In genomic region chr6:1796706-1797529, GRCh38 we compare ENCODE assay signal across 10 cellular contexts.
DNase-seq lines count a peak whose midpoint lies in the region; ATAC-seq and TF ChIP-seq lines count a peak whose summit lies in the region.
"Had no signal": no experiment of that assay in that cellular context is flagged by ENCODE, and none has a peak within 500 bp of the region (broad histone marks: within the 10 kb centered on the region; RNA-seq: fewer than 3 reads in every experiment).

No MANE protein-coding gene starts in this region.

- no peaks in the 10 kb centered on the region for H3K79me2 ChIP-seq in OCI-LY1 (ENCODE audit: insufficient read depth, low read length)

- no peak overlapping the region for H2AFZ ChIP-seq in OCI-LY1 (ENCODE audit: low read length)

- no peaks in the 10 kb centered on the region for H3K36me3 ChIP-seq in OCI-LY1 (ENCODE audit: insufficient read depth, low read length)
- H3K36me3 ChIP-seq in CD4-positive, alpha-beta memory T cell (ENCODE audit: insufficient read depth, low read length), result no peaks in the 10 kb centered on the region

- no peak overlapping the region for H3K4me3 ChIP-seq in AG10803 (ENCODE audit: low read length)
- no peak overlapping the region for H3K4me3 ChIP-seq in OCI-LY1 (ENCODE audit: low read depth, low read length, poor library complexity, severe bottlenecking)
- H3K4me3 ChIP-seq in CD4-positive, alpha-beta memory T cell (ENCODE audit: low read length in 2 of 2), result no peak overlapping the region

- H3F3A ChIP-seq in OCI-LY1 (ENCODE audit: insufficient read depth, low read length), result no peaks in the 10 kb centered on the region

- CTCF ChIA-PET in CD4-positive, alpha-beta memory T cell (lab: Charles Lee; ENCODE audit: partially characterized antibody), result no interaction called here

- no peaks in the 10 kb centered on the region for H3K27me3 Mint-ChIP-seq in CD4-positive, alpha-beta memory T cell

- H3K4me1 Mint-ChIP-seq in CD4-positive, alpha-beta memory T cell, result no peaks in the 10 kb centered on the region

- H3K27ac Mint-ChIP-seq in CD4-positive, alpha-beta memory T cell, result peak overlapping the region in 1 of 7 donors; percentile 71

- H3K4me3 Mint-ChIP-seq in CD4-positive, alpha-beta memory T cell, result no peak overlapping the region

- POLR2A ChIA-PET in CD4-positive, alpha-beta memory T cell (lab: Charles Lee; ENCODE audit: partially characterized antibody), result no interaction called here

- no peaks in the 10 kb centered on the region for H3K9me2 ChIP-seq in OCI-LY1 (ENCODE audit: low read depth, low read length)

- no peak for TF ChIP-seq CTCF in AG10803 (conservative IDR thresholded peaks at IDR 0.05; ENCODE audit: low read length)
- TF ChIP-seq CTCF in OCI-LY1 (IDR thresholded peaks at IDR 0.05; ENCODE audit: low read length), result no peak

- no peaks in the 10 kb centered on the region for H3K27me3 ChIP-seq in OCI-LY1 (ENCODE audit: insufficient read depth, low read length)
- H3K27me3 ChIP-seq in CD4-positive, alpha-beta memory T cell (ENCODE audit: insufficient read depth, low read length), result no peaks in the 10 kb centered on the region

- H4K20me1 ChIP-seq in OCI-LY1 (ENCODE audit: insufficient read depth, low read length), result no peaks in the 10 kb centered on the region

- DNase-seq in AG10803 (ENCODE audit: low read depth) (peak; percentile 7), NCI-H510A (lab: John Stamatoyannopoulos, UW) (no peak), NCI-H146 treated with DMSO at 0.1 percent for 48 hours (lab: John Stamatoyannopoulos, UW; ENCODE audit: unreplicated experiment) (no peak), midbrain (lab: John Stamatoyannopoulos, UW) (no peak)
- DNase-seq in CD4-positive, alpha-beta memory T cell, result no peak
- DNase-seq: NCI-H1417 treated with DMSO at 0.1 percent for 48 hours; stimulated activated CD4-positive, alpha-beta T cell treated with anti-CD3 and anti-CD28 coated beads, Interleukin-2, amount 100 ng/mL, for 48 hours had no signal

- no peaks in the 10 kb centered on the region for H3K9me3 ChIP-seq in OCI-LY1 (ENCODE audit: low read length)
- H3K9me3 ChIP-seq in CD4-positive, alpha-beta memory T cell (ENCODE audit: control insufficient read depth in 1 of 2, low read length in 2 of 2), result no peaks in the 10 kb centered on the region

- peak overlapping the region; percentile 10; the same call in 1 of the 2 replicates for H3K4me2 ChIP-seq in OCI-LY1 (ENCODE audit: low read length)

- H3K9ac ChIP-seq in OCI-LY1 (ENCODE audit: low read length), result peak overlapping the region; percentile 26; the same call in 1 of the 2 replicates

- intact Hi-C loops in CD4-positive, alpha-beta memory T cell (cut with micrococcal nuclease), result no loop called here

- ATAC-seq in GM19324 (IDR thresholded peaks at IDR 0.05; ENCODE audit: low FRiP score, unreplicated experiment) (peak; percentile 65), HG02870 (IDR thresholded peaks at IDR 0.05; ENCODE audit: unreplicated experiment) (peak; percentile 89)

- peak overlapping the region; percentile 87 for H3K27ac ChIP-seq in OCI-LY1 (ENCODE audit: low read depth, low read length, poor library complexity, severe bottlenecking)
- no peak overlapping the region for H3K27ac ChIP-seq in CD4-positive, alpha-beta memory T cell (ENCODE audit: low read depth, low read length)

- H3K4me1 ChIP-seq in OCI-LY1 (ENCODE audit: insufficient read depth, low read length, severe bottlenecking), result peaks cover 40% of the 10 kb centered on the region
- H3K4me1 ChIP-seq in CD4-positive, alpha-beta memory T cell (ENCODE audit: insufficient read depth, low read length), result no peaks in the 10 kb centered on the region

- H3K9me3 Mint-ChIP-seq in CD4-positive, alpha-beta memory T cell, result peaks cover 0 to 2% (median 0%) of the 10 kb centered on the region in 8 donors

- no peaks in the 10 kb centered on the region for H3K36me3 Mint-ChIP-seq in CD4-positive, alpha-beta memory T cell
